Comparison of ENCODE assay signal across 9 cellular contexts in the genomic region with DNA sequence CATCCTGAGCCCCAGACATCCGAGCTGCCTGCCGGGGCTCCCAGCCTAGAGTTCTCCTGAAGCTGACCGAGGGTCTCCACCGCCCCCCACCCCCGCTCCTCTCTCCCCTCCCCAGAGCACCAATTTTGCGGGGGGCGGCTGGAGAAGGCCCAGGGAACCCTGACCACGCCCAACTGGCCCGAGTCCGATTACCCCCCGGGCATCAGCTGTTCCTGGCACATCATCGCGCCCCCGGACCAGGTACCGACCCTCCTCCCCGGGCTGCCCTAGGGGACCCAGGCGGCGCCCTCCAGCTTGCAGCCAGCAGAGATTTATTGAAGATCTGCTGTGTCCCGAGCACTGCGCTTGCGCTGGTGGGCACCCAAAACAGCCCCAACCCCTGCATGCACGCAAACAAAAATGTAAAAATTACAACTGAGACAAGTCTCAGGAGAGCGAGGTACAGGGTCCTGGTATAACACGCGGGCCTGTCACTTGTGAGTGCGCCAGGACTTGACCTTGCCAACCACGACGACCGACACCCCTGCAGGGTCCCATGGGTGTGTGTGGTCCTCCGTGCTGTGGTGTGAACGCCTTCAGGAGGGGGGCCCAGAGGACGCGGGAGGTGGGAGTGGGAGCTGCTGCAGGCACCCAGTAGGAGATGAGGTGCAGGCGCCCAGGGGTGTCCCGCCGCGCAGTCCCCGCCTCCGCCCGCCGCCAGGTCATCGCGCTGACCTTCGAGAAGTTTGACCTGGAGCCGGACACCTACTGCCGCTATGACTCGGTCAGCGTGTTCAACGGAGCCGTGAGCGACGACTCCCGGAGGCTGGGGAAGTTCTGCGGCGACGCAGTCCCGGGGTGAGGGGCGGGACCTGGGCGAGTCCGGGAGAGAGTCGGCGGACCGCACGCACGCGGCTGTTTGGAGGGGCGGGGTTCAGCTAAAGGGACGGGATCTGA. TPM values are rescaled to one million over a fixed set of nuclear protein-coding genes. Genes with fewer than 3 reads are reported as not detected.
DNase-seq lines count a peak whose midpoint lies in the region; ATAC-seq and TF ChIP-seq lines count a peak whose summit lies in the region.
"Had no signal": no experiment of that assay in that cellular context is flagged by ENCODE, and none has a peak within 500 bp of the region (broad histone marks: within the 10 kb centered on the region; RNA-seq: fewer than 3 reads in every experiment).

No MANE protein-coding gene starts in this region.

- H3K36me3 Mint-ChIP-seq in dendritic cell treated with granulocyte-macrophage colony-stimulating factor and Interleukin-4, amounts not matched to agents 40 ng/mL and 50 ng/mL, for 4 days (ENCODE audit: low read depth): no peaks in the 10 kb centered on the region

- no peaks in the 10 kb centered on the region for H3K9me2 ChIP-seq in SU-DHL-6 (replicated peaks; ENCODE audit: insufficient read depth, low read length)

- no peaks in the 10 kb centered on the region for H3F3A ChIP-seq in SU-DHL-6 (ENCODE audit: insufficient read depth)

- peaks cover 47% of the 10 kb centered on the region for H3K4me1 Mint-ChIP-seq in dendritic cell treated with granulocyte-macrophage colony-stimulating factor and Interleukin-4, amounts not matched to agents 40 ng/mL and 50 ng/mL, for 4 days (ENCODE audit: low read depth)

- peak; percentile 27 for DNase-seq in mucosa of gallbladder (ENCODE audit: low spot score)
- DNase-seq in uterus: peak; percentile 37 to 55
- no peak for DNase-seq in LoVo (ENCODE audit: low spot score)
- DNase-seq in NCI-H1105 treated with DMSO at 0.1 percent for 48 hours (lab: John Stamatoyannopoulos, UW): no peak

- peak overlapping the region; percentile 81 for H3K4me3 Mint-ChIP-seq in dendritic cell treated with granulocyte-macrophage colony-stimulating factor and Interleukin-4, amounts not matched to agents 40 ng/mL and 50 ng/mL, for 4 days

- ATAC-seq in HG02759 (IDR thresholded peaks at IDR 0.05; ENCODE audit: unreplicated experiment): no peak

- H3K9ac ChIP-seq in ES-I3 (ENCODE audit: low read depth, low read length) (peak overlapping the region; percentile 67), SU-DHL-6 (ENCODE audit: low read length) (peak overlapping the region; percentile 58)

- H3K27ac ChIP-seq in SU-DHL-6 (ENCODE audit: low read depth, low read length) (no peak overlapping the region), uterus (peak overlapping the region; percentile 83 to 94)

- no peaks in the 10 kb centered on the region for H3K79me2 ChIP-seq in SU-DHL-6 (ENCODE audit: insufficient read depth, low read length)

- TF ChIP-seq CTCF in SU-DHL-6 (IDR thresholded peaks at IDR 0.05; ENCODE audit: insufficient read depth, low read length, poor library complexity, severe bottlenecking): no peak
- no peak for TF ChIP-seq CTCF in uterus (IDR thresholded peaks at IDR 0.05)

- intact Hi-C loops in dendritic cell treated with granulocyte-macrophage colony-stimulating factor and Interleukin-4, amounts not matched to agents 40 ng/mL and 50 ng/mL, for 4 days (cut with micrococcal nuclease): no loop called here
- intact Hi-C loops in uterus (cut with DNase I; ENCODE audit: low total_unique reads): no loop called here

- no peaks in the 10 kb centered on the region for H3K9me3 Mint-ChIP-seq in dendritic cell treated with granulocyte-macrophage colony-stimulating factor and Interleukin-4, amounts not matched to agents 40 ng/mL and 50 ng/mL, for 4 days

- peaks cover 10% of the 10 kb centered on the region; the same call in 1 of the 2 replicates for H3K4me1 ChIP-seq in ES-I3 (ENCODE audit: insufficient read depth, low read length)
- peaks cover 0 to 11% of the 10 kb centered on the region in 2 donors for H3K4me1 ChIP-seq in uterus

- H3K27me3 ChIP-seq in SU-DHL-6 (ENCODE audit: low read length): no peaks in the 10 kb centered on the region
- no peaks in the 10 kb centered on the region for H3K27me3 ChIP-seq in uterus

- H2AFZ ChIP-seq in SU-DHL-6 (ENCODE audit: low read depth, low read length, severe bottlenecking): peak overlapping the region; percentile 80

- peak overlapping the region; percentile 43 for H3K27ac Mint-ChIP-seq in dendritic cell treated with granulocyte-macrophage colony-stimulating factor and Interleukin-4, amounts not matched to agents 40 ng/mL and 50 ng/mL, for 4 days

- H3K9me3 ChIP-seq in ES-I3 (ENCODE audit: control insufficient read depth, insufficient read depth, low read length) (no peaks in the 10 kb centered on the region), SU-DHL-6 (ENCODE audit: insufficient read depth, low read length) (no peaks in the 10 kb centered on the region), uterus (no peaks in the 10 kb centered on the region)

- H4K20me1 ChIP-seq in SU-DHL-6 (ENCODE audit: low read depth, low read length): no peaks in the 10 kb centered on the region

- peak overlapping the region; percentile 71 for H3K4me2 ChIP-seq in SU-DHL-6 (ENCODE audit: low read depth, low read length, poor library complexity, severe bottlenecking)

- peaks cover 55% of the 10 kb centered on the region for H3K27me3 Mint-ChIP-seq in dendritic cell treated with granulocyte-macrophage colony-stimulating factor and Interleukin-4, amounts not matched to agents 40 ng/mL and 50 ng/mL, for 4 days

- TF ChIP-seq POLR2A in uterus (IDR thresholded peaks at IDR 0.05): peak in 1 of 2 donors; percentile 23

- no peaks in the 10 kb centered on the region for H3K36me3 ChIP-seq in ES-I3 (ENCODE audit: insufficient read depth, low read length)
- H3K36me3 ChIP-seq in SU-DHL-6 (ENCODE audit: low read length): no peaks in the 10 kb centered on the region
- H3K36me3 ChIP-seq in uterus: no peaks in the 10 kb centered on the region

- H3K4me3 ChIP-seq in SU-DHL-6 (ENCODE audit: insufficient read depth, low read length, poor library complexity, severe bottlenecking) (peak overlapping the region; percentile 54), uterus (peak overlapping the region; percentile 53 to 79)

RNA-seq across cellular contexts. Expression of a gene that starts 3.1 kb away (rescaled TPM):
- total RNA-seq in mucosa of gallbladder (55.4 TPM), uterus (100 to 1,000 TPM in 1 of 4 donors, 10 to 100 TPM in 2, 1 to 10 TPM in 1; 6.2 to 151 (median 57.8) TPM)

RNA-seq across cellular contexts. Expression of a gene that starts 7.1 kb away (rescaled TPM):
- total RNA-seq in mucosa of gallbladder: 34.8 TPM
- 10 to 100 TPM in 2 of 4 donors, 1 to 10 TPM in 2; 1.3 to 35.3 (median 15.1) TPM for total RNA-seq in uterus

RNA-seq across cellular contexts. Expression of a gene that starts 19.1 kb away (rescaled TPM):
- total RNA-seq in mucosa of gallbladder: 1.6 TPM
- 1 to 10 TPM in 2 of 4 donors, not detected in 2; 2.9 to 4.9 TPM for total RNA-seq in uterus

RNA-seq across cellular contexts. Expression of a gene that starts 19.3 kb away (rescaled TPM):
- 131 TPM for total RNA-seq in mucosa of gallbladder
- 100 to 1,000 TPM in 1 of 4 donors, 10 to 100 TPM in 3; 11.5 to 179 (median 56.8) TPM for total RNA-seq in uterus

RNA-seq across cellular contexts. Expression of a gene that starts 31.5 kb away (rescaled TPM):
- total RNA-seq in mucosa of gallbladder (13.3 TPM), uterus (1 to 10 TPM in 1 of 4 donors, under 1 TPM in 1, not detected in 2; 0.69 to 6.0 TPM)
- total RNA-seq: LHCN-M2 had no signal

Comparison
In these comparisons a context has a peak if more than half of its experiments do, and no peak if none do; other contexts are left out.
1. DNase-seq: peak in mucosa of gallbladder (single experiment) and uterus (2 of 2); none in LoVo (single experiment) and NCI-H1105 treated with DMSO at 0.1 percent for 48 hours (single experiment).